Comparison of ENCODE assay signal across 14 cellular contexts in genomic region chr6:13916230-13916944, GRCh38. TPM values are rescaled to one million over a fixed set of nuclear protein-coding genes. Genes with fewer than 3 reads are reported as not detected.
DNase-seq lines count a peak whose midpoint lies in the region; ATAC-seq, FAIRE-seq and TF ChIP-seq lines count a peak whose summit lies in the region.
"Had no signal": no experiment of that assay in that cellular context is flagged by ENCODE, and none has a peak within 500 bp of the region (broad histone marks: within the 10 kb centered on the region; RNA-seq: fewer than 3 reads in every experiment).

No MANE protein-coding gene starts in this region.

- CTCF ChIA-PET in HepG2 (lab: Yijun Ruan, JAX; ENCODE audit: low intra/inter-chr PET ratio, low total read pairs), result no interaction called here

- no peak overlapping the region for H2AFZ ChIP-seq in HepG2 (ENCODE audit: low read length)

- H3K27ac Mint-ChIP-seq in activated naive CD8-positive, alpha-beta T cell treated with anti-CD3 and anti-CD28 coated beads, Interleukin-2, amount 50 U/mL, for 24 hours, result no peak overlapping the region
- H3K27ac Mint-ChIP-seq: CD8-positive, alpha-beta T cell; WTC11 had no signal

- no peak overlapping the region for H3K4me3 ChIP-seq in left lung
- H3K4me3 ChIP-seq in HepG2 (replicated peaks in 1 of 3; ENCODE audit: insufficient read depth in 1 of 3, low read depth in 2 of 3, low read length in 3 of 3), result no peak overlapping the region
- H3K4me3 ChIP-seq: skin epidermis had no signal

- no TSS peak for BruUV-seq in HepG2 (replicated peaks; lab: Mats Ljungman, UMichigan)

- no peaks in the 10 kb centered on the region for H3K79me2 ChIP-seq in HepG2 (ENCODE audit: insufficient read depth, low read length)

- in situ Hi-C loops in HepG2 (cut with HindIII; ENCODE audit: extremely low pct_ligation_motif_present, low pct_unique_long_range_greater_than_20kb), result no loop called here

- intact Hi-C loops in left lung (cut with DNase I) (loop anchor here in 1 of 2 donors (10.0 kb wide), 2 partner anchors 128 to 228 kb away; no protein-coding TSS in a partner anchor), HepG2 (cut with micrococcal nuclease; ENCODE audit: unreplicated experiment) (no loop called here)

- no peak overlapping the region for H3K4me2 ChIP-seq in HepG2 (ENCODE audit: low read depth, low read length)

- H3K27me3 Mint-ChIP-seq in activated naive CD8-positive, alpha-beta T cell treated with anti-CD3 and anti-CD28 coated beads, Interleukin-2, amount 50 U/mL, for 24 hours, result peaks cover 11% of the 10 kb centered on the region

- peak; percentile 53 for ATAC-seq in left lung
- no peak for ATAC-seq in activated naive CD8-positive, alpha-beta T cell treated with anti-CD3 and anti-CD28 coated beads, Interleukin-2, amount 50 U/mL, for 24 hours
- no peak for ATAC-seq in HepG2
- ATAC-seq: CD8-positive, alpha-beta T cell had no signal

- no peaks in the 10 kb centered on the region for H3K4me1 Mint-ChIP-seq in activated naive CD8-positive, alpha-beta T cell treated with anti-CD3 and anti-CD28 coated beads, Interleukin-2, amount 50 U/mL, for 24 hours

- DNase-seq in EL (peak; percentile 37), NAMALWA (ENCODE audit: low spot score) (peak; percentile 12), astrocyte of the hippocampus (ENCODE audit: low read depth, low spot score) (peak; percentile 77), left lung (no peak), HepG2 (ENCODE audit: low spot score) (no peak), hepatic stellate cell (ENCODE audit: low spot score) (no peak), activated T-cell treated with anti-CD3 and anti-CD28 coated beads for 4 hours (no peak)
- no peak for DNase-seq in activated naive CD8-positive, alpha-beta T cell treated with anti-CD3 and anti-CD28 coated beads, Interleukin-2, amount 50 U/mL, for 24 hours
- DNase-seq: CD8-positive, alpha-beta T cell; endodermal cell; Right ventricle myocardium superior had no signal

- FAIRE-seq in HepG2 (lab: Jason Lieb, UNC), result no peak

- H3K4me1 ChIP-seq in left lung, result no peaks in the 10 kb centered on the region
- H3K4me1 ChIP-seq in HepG2 (ENCODE audit: insufficient read depth, low read length), result no peaks in the 10 kb centered on the region

- H4K20me1 ChIP-seq in HepG2 (ENCODE audit: insufficient read depth, low read length), result no peaks in the 10 kb centered on the region

- no peaks in the 10 kb centered on the region for H3K9me3 Mint-ChIP-seq in activated naive CD8-positive, alpha-beta T cell treated with anti-CD3 and anti-CD28 coated beads, Interleukin-2, amount 50 U/mL, for 24 hours
- H3K9me3 Mint-ChIP-seq: CD8-positive, alpha-beta T cell; endodermal cell; neural crest cell; WTC11 had no signal

- H3K4me3 Mint-ChIP-seq in activated naive CD8-positive, alpha-beta T cell treated with anti-CD3 and anti-CD28 coated beads, Interleukin-2, amount 50 U/mL, for 24 hours, result no peak overlapping the region
- H3K4me3 Mint-ChIP-seq: CD8-positive, alpha-beta T cell; endodermal cell; neural crest cell; WTC11 had no signal

- no peak overlapping the region for H3K27ac ChIP-seq in left lung
- H3K27ac ChIP-seq in HepG2 (ENCODE audit: extremely low read length, insufficient read depth, low read length), result no peak overlapping the region
- H3K27ac ChIP-seq: skin epidermis had no signal

- WGBS in HepG2 (ENCODE audit: low lambda C conversion rate), result 65% methylated on average over 5 of the region's 5 CpGs

- H3K36me3 ChIP-seq in left lung (no peaks in the 10 kb centered on the region), HepG2 (replicated peaks in 1 of 2; ENCODE audit: control insufficient read depth in 1 of 2, insufficient read depth in 2 of 2, low read length in 2 of 2) (no peaks in the 10 kb centered on the region)

- H3K9me3 ChIP-seq in left lung (no peaks in the 10 kb centered on the region), HepG2 (ENCODE audit: low read length) (no peaks in the 10 kb centered on the region)

- POLR2A ChIA-PET in HepG2 (lab: Yijun Ruan, JAX), result no interaction called here

- H3K36me3 Mint-ChIP-seq in activated naive CD8-positive, alpha-beta T cell treated with anti-CD3 and anti-CD28 coated beads, Interleukin-2, amount 50 U/mL, for 24 hours (ENCODE audit: low read depth), result no peaks in the 10 kb centered on the region
- H3K36me3 Mint-ChIP-seq: CD8-positive, alpha-beta T cell; WTC11 had no signal

- no peak for TF ChIP-seq EP300 in HepG2 (IDR thresholded peaks at IDR 0.05; ENCODE audit: low read depth in 2 of 2, low read length in 2 of 2)
- TF ChIP-seq EP300 in HepG2 (CRISPR knock-in tag; IDR thresholded peaks at IDR 0.05; ENCODE audit: borderline replicate concordance), result no peak

- H3K27me3 ChIP-seq in left lung (peaks cover 4 to 27% of the 10 kb centered on the region in 2 donors), HepG2 (ENCODE audit: control insufficient read depth in 1 of 2, insufficient read depth in 2 of 2, low read length in 2 of 2) (peaks cover 1 to 3% of the 10 kb centered on the region in 2 experiments; a peak in 1 of 5 replicates)

- no peak overlapping the region for H3K9ac ChIP-seq in HepG2 (ENCODE audit: insufficient read depth, low read depth, low read length)

- TF ChIP-seq CTCF in left lung (IDR thresholded peaks at IDR 0.05) (no peak), HepG2 (CRISPR knock-in tag; IDR thresholded peaks at IDR 0.05) (no peak)

- TF ChIP-seq POLR2A in HepG2 (IDR thresholded peaks at IDR 0.05; ENCODE audit: insufficient read depth in 1 of 2, low read depth in 2 of 2, low read length in 2 of 2), result no peak

- no peak for TF ChIP-seq RAD21 in HepG2 (CRISPR knock-in tag; IDR thresholded peaks at IDR 0.05)

TF ChIP-seq in HepG2, 621 proteins besides CTCF, POLR2A, EP300 and RAD21 (continues in another document):
- TF ChIP-seq ZMYM2 (CRISPR knock-in tag; IDR thresholded peaks at IDR 0.05) (no peak), SETDB1 (CRISPR knock-in tag; IDR thresholded peaks at IDR 0.05; ENCODE audit: borderline replicate concordance) (no peak), AHDC1 (CRISPR knock-in tag; IDR thresholded peaks at IDR 0.05; ENCODE audit: borderline replicate concordance) (no peak), ZNF761 (CRISPR knock-in tag; conservative IDR thresholded peaks at IDR 0.05) (no peak)

RNA-seq across cellular contexts. Expression of gene RNF182, which starts 8.4 kb away (rescaled TPM):
- total RNA-seq in left lung, result 1 to 10 TPM; 2.5 to 3.3 TPM
- total RNA-seq in HepG2 (2016; rRNA removed; fragmentation: Illumina TruSeq; extraction: Trizol), result not detected in 2 replicates
- not detected in 2 replicates for total RNA-seq in HepG2 (2016; cell fraction: cytosol; rRNA removed; fragmentation: Illumina TruSeq; extraction: Trizol; ENCODE audit: low read depth)
- not detected in 2 replicates for total RNA-seq in HepG2 (2016; cell fraction: insoluble cytoplasmic fraction; rRNA removed; fragmentation: Illumina TruSeq; extraction: Trizol)
- total RNA-seq in HepG2 (2016; cell fraction: membrane; rRNA removed; fragmentation: Illumina TruSeq; extraction: Trizol), result not detected in 2 replicates
- not detected in 2 replicates for total RNA-seq in HepG2 (2016; cell fraction: nucleus; rRNA removed; fragmentation: Illumina TruSeq; extraction: Trizol)
- not detected in 2 replicates for polyA plus RNA-seq in HepG2 (2011; rRNA removed)
- polyA plus RNA-seq in HepG2 (2011; cell fraction: cytosol; rRNA removed), result 0.04 TPM in 1 of 2 replicates, not detected in the other
- polyA plus RNA-seq in HepG2 (2011; cell fraction: nucleus; rRNA removed), result not detected in 2 replicates
- not detected in 2 replicates for polyA plus RNA-seq in HepG2 (2012)
- not detected in 2 replicates for polyA plus RNA-seq in HepG2 (2016; cell fraction: cytosol; fragmentation: Illumina TruSeq; extraction: Trizol; ENCODE audit: low read depth)
- not detected in 2 replicates for polyA plus RNA-seq in HepG2 (2016; cell fraction: insoluble cytoplasmic fraction; fragmentation: Illumina TruSeq; extraction: Trizol; ENCODE audit: low read depth)
- not detected in 2 replicates for polyA plus RNA-seq in HepG2 (2016; cell fraction: membrane; fragmentation: Illumina TruSeq; extraction: Trizol; ENCODE audit: low read depth)
- not detected in 2 replicates for polyA plus RNA-seq in HepG2 (2016; cell fraction: nucleus; fragmentation: Illumina TruSeq; extraction: Trizol; ENCODE audit: insufficient read depth, low read depth)
- 133 TPM in 1 of 2 replicates, not detected in the other for polyA minus RNA-seq in HepG2 (2011; rRNA and poly(A)+ RNA removed; ENCODE audit: low replicate concordance)
- polyA minus RNA-seq in HepG2 (2011; cell fraction: cytosol; rRNA and poly(A)+ RNA removed), result 0.59 TPM in 1 of 2 replicates, not detected in the other
- polyA minus RNA-seq in HepG2 (2011; cell fraction: nucleus; rRNA and poly(A)+ RNA removed), result 0.26 TPM in 1 of 2 replicates, not detected in the other
- total RNA-seq: CD8-positive, alpha-beta T cell; Right ventricle myocardium superior had no signal

Comparison
In these comparisons a context has a peak if more than half of its experiments do, and no peak if none do; other contexts are left out.
1. DNase-seq: peak in EL (single experiment), NAMALWA (single experiment) and astrocyte of the hippocampus (single experiment); none in left lung (0 of 2), activated naive CD8-positive, alpha-beta T cell treated with anti-CD3 and anti-CD28 coated beads, Interleukin-2, amount 50 U/mL, for 24 hours (single experiment), HepG2 (single experiment), hepatic stellate cell (single experiment) and activated T-cell treated with anti-CD3 and anti-CD28 coated beads for 4 hours (single experiment).